In the genomic region with DNA sequence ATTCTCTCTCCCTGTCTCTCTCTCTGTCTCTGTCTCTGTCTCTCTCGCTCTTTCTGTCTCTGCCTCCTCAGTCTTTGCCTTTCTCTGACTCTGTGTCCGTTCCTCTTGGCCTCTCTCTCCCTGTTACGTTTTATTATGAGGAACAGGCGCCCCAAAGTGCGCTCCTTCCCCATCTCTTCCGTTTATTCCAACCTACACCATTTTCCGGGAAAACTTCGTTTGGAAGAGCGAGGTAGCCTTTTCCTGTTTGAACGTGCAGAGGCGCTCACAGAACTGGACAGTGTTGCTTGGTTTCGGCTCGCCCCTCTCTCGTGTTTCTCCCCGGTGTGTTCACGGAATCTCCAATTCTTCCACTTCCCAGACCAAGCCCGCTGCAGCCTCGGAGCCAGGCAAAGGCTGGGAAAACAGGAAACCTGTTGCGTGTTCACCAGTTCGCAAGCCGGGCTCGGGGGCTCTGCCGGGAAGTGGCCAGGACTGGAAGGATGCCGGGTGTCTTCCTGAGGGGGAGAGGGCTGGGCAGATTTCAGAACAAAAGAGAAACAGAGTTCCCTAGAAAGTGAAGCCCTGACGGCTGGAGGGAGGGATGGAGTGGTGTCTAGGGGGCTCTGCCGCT, we compare ENCODE assay signal across 1 cellular context.
TF ChIP-seq lines count a peak whose summit lies in the region.

No MANE protein-coding gene starts in this region.

TF ChIP-seq in HEK293, 187 proteins besides CTCF, POLR2A, EP300 and RAD21 (continued from another document):
- TF ChIP-seq ZNF843 (tag by site-specific recombination; IDR thresholded peaks at IDR 0.05) (no peak), ZNF660 (tag by site-specific recombination; IDR thresholded peaks at IDR 0.05) (no peak), ZNF394 (tag by site-specific recombination; IDR thresholded peaks at IDR 0.05; ENCODE audit: borderline replicate concordance) (no peak), MEIS1 (CRISPR knock-in tag; IDR thresholded peaks at IDR 0.05; ENCODE audit: borderline replicate concordance) (no peak), ZNF830 (tag by site-specific recombination; IDR thresholded peaks at IDR 0.05; ENCODE audit: low read depth) (no peak), HOXC10 (CRISPR knock-in tag; IDR thresholded peaks at IDR 0.05) (no peak), ZNF366 (tag by site-specific recombination; conservative IDR thresholded peaks at IDR 0.05) (peak; percentile 74), ZNF23 (tag by site-specific recombination; IDR thresholded peaks at IDR 0.05; ENCODE audit: borderline replicate concordance) (no peak), GLIS1 (tag by site-specific recombination; IDR thresholded peaks at IDR 0.05) (no peak), ZNF341 (tag by site-specific recombination; IDR thresholded peaks at IDR 0.05; ENCODE audit: low read depth) (peak; percentile 29; the same call in 1 of the 2 replicates), ZNF2 (tag by site-specific recombination; IDR thresholded peaks at IDR 0.05) (peak; percentile 63), SCRT1 (tag by site-specific recombination; IDR thresholded peaks at IDR 0.05; ENCODE audit: borderline replicate concordance) (peak; percentile 93), MYNN (tag by site-specific recombination; IDR thresholded peaks at IDR 0.05; ENCODE audit: borderline replicate concordance) (no peak), ZNF112 (tag by site-specific recombination; IDR thresholded peaks at IDR 0.05) (no peak), ZBTB48 (tag by site-specific recombination; IDR thresholded peaks at IDR 0.05) (no peak), ZNF664 (tag by site-specific recombination; IDR thresholded peaks at IDR 0.05) (no peak), KLF1 (tag by site-specific recombination; IDR thresholded peaks at IDR 0.05) (no peak), IKZF3 (tag by site-specific recombination; IDR thresholded peaks at IDR 0.05) (0 out of 2 replicates have a peak, but pooled peaks have one; percentile 25), ZBTB17 (tag by site-specific recombination; IDR thresholded peaks at IDR 0.05) (peak; percentile 78), ZNF155 (tag by site-specific recombination; IDR thresholded peaks at IDR 0.05) (no peak), ZNF596 (tag by site-specific recombination; IDR thresholded peaks at IDR 0.05) (no peak; the same call in 1 of the 2 replicates), ZNF214 (tag by site-specific recombination; IDR thresholded peaks at IDR 0.05; ENCODE audit: borderline replicate concordance) (no peak), ZNF473 (tag by site-specific recombination; IDR thresholded peaks at IDR 0.05) (no peak), ZNF350 (tag by site-specific recombination; IDR thresholded peaks at IDR 0.05) (no peak), ZNF221 (tag by site-specific recombination; IDR thresholded peaks at IDR 0.05; ENCODE audit: borderline replicate concordance) (no peak), ZNF335 (tag by site-specific recombination; conservative IDR thresholded peaks at IDR 0.05) (peak; percentile 78), ZNF311 (tag by site-specific recombination; IDR thresholded peaks at IDR 0.05; ENCODE audit: borderline replicate concordance) (no peak), ZNF521 (tag by site-specific recombination; IDR thresholded peaks at IDR 0.05) (no peak), ZBTB20 (tag by site-specific recombination; IDR thresholded peaks at IDR 0.05) (peak; percentile 80; the same call in 1 of the 2 replicates)
- TF ChIP-seq, protein P1, sequence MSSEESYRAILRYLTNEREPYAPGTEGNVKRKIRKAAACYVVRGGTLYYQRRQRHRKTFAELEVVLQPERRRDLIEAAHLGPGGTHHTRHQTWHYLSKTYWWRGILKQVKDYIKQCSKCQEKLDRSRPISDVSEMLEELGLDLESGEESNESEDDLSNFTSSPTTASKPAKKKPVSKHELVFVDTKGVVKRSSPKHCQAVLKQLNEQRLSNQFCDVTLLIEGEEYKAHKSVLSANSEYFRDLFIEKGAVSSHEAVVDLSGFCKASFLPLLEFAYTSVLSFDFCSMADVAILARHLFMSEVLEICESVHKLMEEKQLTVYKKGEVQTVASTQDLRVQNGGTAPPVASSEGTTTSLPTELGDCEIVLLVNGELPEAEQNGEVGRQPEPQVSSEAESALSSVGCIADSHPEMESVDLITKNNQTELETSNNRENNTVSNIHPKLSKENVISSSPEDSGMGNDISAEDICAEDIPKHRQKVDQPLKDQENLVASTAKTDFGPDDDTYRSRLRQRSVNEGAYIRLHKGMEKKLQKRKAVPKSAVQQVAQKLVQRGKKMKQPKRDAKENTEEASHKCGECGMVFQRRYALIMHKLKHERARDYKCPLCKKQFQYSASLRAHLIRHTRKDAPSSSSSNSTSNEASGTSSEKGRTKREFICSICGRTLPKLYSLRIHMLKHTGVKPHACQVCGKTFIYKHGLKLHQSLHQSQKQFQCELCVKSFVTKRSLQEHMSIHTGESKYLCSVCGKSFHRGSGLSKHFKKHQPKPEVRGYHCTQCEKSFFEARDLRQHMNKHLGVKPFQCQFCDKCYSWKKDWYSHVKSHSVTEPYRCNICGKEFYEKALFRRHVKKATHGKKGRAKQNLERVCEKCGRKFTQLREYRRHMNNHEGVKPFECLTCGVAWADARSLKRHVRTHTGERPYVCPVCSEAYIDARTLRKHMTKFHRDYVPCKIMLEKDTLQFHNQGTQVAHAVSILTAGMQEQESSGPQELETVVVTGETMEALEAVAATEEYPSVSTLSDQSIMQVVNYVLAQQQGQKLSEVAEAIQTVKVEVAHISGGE (tag by site-specific recombination; conservative IDR thresholded peaks at IDR 0.05; ENCODE audit: low read depth) = peak; percentile 61; the same call in 1 of the 2 replicates
- TF ChIP-seq, protein P2, sequence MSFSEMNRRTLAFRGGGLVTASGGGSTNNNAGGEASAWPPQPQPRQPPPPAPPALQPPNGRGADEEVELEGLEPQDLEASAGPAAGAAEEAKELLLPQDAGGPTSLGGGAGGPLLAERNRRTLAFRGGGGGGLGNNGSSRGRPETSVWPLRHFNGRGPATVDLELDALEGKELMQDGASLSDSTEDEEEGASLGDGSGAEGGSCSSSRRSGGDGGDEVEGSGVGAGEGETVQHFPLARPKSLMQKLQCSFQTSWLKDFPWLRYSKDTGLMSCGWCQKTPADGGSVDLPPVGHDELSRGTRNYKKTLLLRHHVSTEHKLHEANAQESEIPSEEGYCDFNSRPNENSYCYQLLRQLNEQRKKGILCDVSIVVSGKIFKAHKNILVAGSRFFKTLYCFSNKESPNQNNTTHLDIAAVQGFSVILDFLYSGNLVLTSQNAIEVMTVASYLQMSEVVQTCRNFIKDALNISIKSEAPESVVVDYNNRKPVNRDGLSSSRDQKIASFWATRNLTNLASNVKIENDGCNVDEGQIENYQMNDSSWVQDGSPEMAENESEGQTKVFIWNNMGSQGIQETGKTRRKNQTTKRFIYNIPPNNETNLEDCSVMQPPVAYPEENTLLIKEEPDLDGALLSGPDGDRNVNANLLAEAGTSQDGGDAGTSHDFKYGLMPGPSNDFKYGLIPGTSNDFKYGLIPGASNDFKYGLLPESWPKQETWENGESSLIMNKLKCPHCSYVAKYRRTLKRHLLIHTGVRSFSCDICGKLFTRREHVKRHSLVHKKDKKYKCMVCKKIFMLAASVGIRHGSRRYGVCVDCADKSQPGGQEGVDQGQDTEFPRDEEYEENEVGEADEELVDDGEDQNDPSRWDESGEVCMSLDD (tag by site-specific recombination; IDR thresholded peaks at IDR 0.05) = no peak
- TF ChIP-seq, protein P3, sequence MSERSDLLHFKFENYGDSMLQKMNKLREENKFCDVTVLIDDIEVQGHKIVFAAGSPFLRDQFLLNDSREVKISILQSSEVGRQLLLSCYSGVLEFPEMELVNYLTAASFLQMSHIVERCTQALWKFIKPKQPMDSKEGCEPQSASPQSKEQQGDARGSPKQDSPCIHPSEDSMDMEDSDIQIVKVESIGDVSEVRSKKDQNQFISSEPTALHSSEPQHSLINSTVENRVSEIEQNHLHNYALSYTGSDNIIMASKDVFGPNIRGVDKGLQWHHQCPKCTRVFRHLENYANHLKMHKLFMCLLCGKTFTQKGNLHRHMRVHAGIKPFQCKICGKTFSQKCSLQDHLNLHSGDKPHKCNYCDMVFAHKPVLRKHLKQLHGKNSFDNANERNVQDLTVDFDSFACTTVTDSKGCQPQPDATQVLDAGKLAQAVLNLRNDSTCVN (tag by site-specific recombination; optimal IDR thresholded peaks at IDR 0.05) = peak; percentile 20
- TF ChIP-seq, protein P4, sequence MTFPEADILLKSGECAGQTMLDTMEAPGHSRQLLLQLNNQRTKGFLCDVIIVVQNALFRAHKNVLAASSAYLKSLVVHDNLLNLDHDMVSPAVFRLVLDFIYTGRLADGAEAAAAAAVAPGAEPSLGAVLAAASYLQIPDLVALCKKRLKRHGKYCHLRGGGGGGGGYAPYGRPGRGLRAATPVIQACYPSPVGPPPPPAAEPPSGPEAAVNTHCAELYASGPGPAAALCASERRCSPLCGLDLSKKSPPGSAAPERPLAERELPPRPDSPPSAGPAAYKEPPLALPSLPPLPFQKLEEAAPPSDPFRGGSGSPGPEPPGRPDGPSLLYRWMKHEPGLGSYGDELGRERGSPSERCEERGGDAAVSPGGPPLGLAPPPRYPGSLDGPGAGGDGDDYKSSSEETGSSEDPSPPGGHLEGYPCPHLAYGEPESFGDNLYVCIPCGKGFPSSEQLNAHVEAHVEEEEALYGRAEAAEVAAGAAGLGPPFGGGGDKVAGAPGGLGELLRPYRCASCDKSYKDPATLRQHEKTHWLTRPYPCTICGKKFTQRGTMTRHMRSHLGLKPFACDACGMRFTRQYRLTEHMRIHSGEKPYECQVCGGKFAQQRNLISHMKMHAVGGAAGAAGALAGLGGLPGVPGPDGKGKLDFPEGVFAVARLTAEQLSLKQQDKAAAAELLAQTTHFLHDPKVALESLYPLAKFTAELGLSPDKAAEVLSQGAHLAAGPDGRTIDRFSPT (tag by site-specific recombination; IDR thresholded peaks at IDR 0.05) = no peak
- TF ChIP-seq, protein P5, sequence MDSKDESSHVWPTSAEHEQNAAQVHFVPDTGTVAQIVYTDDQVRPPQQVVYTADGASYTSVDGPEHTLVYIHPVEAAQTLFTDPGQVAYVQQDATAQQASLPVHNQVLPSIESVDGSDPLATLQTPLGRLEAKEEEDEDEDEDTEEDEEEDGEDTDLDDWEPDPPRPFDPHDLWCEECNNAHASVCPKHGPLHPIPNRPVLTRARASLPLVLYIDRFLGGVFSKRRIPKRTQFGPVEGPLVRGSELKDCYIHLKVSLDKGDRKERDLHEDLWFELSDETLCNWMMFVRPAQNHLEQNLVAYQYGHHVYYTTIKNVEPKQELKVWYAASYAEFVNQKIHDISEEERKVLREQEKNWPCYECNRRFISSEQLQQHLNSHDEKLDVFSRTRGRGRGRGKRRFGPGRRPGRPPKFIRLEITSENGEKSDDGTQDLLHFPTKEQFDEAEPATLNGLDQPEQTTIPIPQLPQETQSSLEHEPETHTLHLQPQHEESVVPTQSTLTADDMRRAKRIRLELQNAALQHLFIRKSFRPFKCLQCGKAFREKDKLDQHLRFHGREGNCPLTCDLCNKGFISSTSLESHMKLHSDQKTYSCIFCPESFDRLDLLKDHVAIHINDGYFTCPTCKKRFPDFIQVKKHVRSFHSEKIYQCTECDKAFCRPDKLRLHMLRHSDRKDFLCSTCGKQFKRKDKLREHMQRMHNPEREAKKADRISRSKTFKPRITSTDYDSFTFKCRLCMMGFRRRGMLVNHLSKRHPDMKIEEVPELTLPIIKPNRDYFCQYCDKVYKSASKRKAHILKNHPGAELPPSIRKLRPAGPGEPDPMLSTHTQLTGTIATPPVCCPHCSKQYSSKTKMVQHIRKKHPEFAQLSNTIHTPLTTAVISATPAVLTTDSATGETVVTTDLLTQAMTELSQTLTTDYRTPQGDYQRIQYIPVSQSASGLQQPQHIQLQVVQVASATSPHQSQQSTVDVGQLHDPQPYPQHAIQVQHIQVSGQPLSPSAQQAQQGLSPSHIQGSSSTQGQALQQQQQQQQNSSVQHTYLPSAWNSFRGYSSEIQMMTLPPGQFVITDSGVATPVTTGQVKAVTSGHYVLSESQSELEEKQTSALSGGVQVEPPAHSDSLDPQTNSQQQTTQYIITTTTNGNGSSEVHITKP (tag by site-specific recombination; IDR thresholded peaks at IDR 0.05) = no peak
- TF ChIP-seq, protein P6, sequence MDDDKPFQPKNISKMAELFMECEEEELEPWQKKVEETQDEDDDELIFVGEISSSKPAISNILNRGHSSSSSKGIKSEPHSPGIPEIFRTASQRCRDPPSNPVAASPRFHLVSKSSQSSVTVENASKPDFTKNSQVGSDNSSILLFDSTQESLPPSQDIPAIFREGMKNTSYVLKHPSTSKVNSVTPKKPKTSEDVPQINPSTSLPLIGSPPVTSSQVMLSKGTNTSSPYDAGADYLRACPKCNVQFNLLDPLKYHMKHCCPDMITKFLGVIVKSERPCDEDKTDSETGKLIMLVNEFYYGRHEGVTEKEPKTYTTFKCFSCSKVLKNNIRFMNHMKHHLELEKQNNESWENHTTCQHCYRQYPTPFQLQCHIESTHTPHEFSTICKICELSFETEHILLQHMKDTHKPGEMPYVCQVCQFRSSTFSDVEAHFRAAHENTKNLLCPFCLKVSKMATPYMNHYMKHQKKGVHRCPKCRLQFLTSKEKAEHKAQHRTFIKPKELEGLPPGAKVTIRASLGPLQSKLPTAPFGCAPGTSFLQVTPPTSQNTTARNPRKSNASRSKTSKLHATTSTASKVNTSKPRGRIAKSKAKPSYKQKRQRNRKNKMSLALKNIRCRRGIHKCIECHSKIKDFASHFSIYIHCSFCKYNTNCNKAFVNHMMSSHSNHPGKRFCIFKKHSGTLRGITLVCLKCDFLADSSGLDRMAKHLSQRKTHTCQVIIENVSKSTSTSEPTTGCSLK (tag by site-specific recombination; IDR thresholded peaks at IDR 0.05) = no peak
- TF ChIP-seq, protein P7, sequence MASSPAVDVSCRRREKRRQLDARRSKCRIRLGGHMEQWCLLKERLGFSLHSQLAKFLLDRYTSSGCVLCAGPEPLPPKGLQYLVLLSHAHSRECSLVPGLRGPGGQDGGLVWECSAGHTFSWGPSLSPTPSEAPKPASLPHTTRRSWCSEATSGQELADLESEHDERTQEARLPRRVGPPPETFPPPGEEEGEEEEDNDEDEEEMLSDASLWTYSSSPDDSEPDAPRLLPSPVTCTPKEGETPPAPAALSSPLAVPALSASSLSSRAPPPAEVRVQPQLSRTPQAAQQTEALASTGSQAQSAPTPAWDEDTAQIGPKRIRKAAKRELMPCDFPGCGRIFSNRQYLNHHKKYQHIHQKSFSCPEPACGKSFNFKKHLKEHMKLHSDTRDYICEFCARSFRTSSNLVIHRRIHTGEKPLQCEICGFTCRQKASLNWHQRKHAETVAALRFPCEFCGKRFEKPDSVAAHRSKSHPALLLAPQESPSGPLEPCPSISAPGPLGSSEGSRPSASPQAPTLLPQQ (tag by site-specific recombination; IDR thresholded peaks at IDR 0.05) = no peak
TF ChIP-seq in HEK293: peak in this region for 14.
